9 cellular contexts compared by ENCODE assay signal in the genomic region with DNA sequence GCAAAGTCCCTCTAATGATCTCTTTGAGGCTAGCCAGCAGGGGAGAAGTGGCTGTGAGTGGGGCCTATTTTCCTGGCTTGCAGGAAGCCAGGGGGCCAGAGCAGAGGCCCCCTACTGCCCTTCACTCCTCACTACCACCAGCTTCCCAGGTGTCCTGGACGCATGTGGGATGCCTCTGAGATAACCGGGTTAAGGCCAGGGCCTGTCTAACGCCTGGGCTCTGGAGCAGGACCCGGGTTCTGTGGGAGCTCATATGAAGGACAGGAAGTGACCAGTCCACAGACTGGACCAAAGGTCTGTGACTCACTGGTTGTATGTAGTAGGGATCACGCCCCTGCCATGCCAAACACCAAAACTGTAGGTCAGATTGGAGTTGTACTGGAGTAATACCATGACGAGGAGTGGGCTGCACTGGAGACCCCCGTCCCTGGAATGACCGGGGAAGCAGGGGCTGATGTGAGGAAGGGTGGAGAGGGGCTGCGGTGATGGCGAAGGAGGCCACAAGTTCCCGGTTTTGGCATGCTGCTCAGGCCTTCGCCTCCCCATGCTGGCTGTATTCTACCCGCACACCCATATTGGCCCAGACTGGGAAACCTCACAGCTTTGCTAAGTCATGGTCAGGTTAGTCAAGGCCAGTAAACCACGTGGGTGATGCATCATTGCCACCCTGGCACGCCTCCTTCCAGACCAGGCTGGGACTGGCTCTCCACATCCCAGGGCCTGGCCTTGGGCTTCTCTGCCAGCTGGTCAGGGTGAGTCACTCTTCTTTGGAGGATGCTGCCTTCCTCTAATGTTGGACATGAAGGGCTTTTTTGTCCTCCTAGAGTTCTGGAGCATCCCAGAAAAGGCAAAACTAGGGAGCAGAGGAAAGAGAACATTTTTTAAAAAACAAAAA. TPM values are rescaled to one million over a fixed set of nuclear protein-coding genes. Genes with fewer than 3 reads are reported as not detected.
DNase-seq lines count a peak whose midpoint lies in the region; ATAC-seq and TF ChIP-seq lines count a peak whose summit lies in the region.
"Had no signal": no experiment of that assay in that cellular context is flagged by ENCODE, and none has a peak within 500 bp of the region (broad histone marks: within the 10 kb centered on the region; RNA-seq: fewer than 3 reads in every experiment).

No MANE protein-coding gene starts in this region.

- CTCF ChIA-PET in activated CD4-positive, alpha-beta memory T cell treated with anti-CD3 and anti-CD28 coated beads for 36 hours (lab: Charles Lee): interaction anchor here (0.6 to 1.6 kb wide), 3 partner anchors 9 to 44 kb away, joined by 3 to 6 read pairs (median 4); no protein-coding TSS in a partner anchor
- CTCF ChIA-PET in activated CD4-positive, alpha-beta memory T cell treated with anti-CD3 and anti-CD28 coated beads, Interleukin-2, amount 10 ng/mL, durations not matched to agents 7 days and 5 days (lab: Charles Lee): interaction anchor here (1.1 to 4.7 kb wide), 2 partner anchors 8 to 9 kb away, joined by 4 to 31 read pairs; no protein-coding TSS in a partner anchor

- H3K9me3 Mint-ChIP-seq in activated CD4-positive, alpha-beta memory T cell treated with anti-CD3 and anti-CD28 coated beads for 36 hours: no peaks in the 10 kb centered on the region
- H3K9me3 Mint-ChIP-seq in activated CD4-positive, alpha-beta memory T cell treated with anti-CD3 and anti-CD28 coated beads, Interleukin-2, amount 10 ng/mL, durations not matched to agents 7 days and 5 days: no peaks in the 10 kb centered on the region
- H3K9me3 Mint-ChIP-seq in activated T-helper 17 cell treated with anti-CD3 and anti-CD28 coated beads, Interleukin-2, amount 50 U/mL, for 72 hours: no peaks in the 10 kb centered on the region

- H3K27me3 ChIP-seq in right cardiac atrium (ENCODE audit: control insufficient read depth, insufficient read depth) (no peaks in the 10 kb centered on the region), tibial artery (no peaks in the 10 kb centered on the region)

- no peaks in the 10 kb centered on the region for H3K36me3 Mint-ChIP-seq in activated CD4-positive, alpha-beta memory T cell treated with anti-CD3 and anti-CD28 coated beads for 36 hours
- H3K36me3 Mint-ChIP-seq in activated CD4-positive, alpha-beta memory T cell treated with anti-CD3 and anti-CD28 coated beads, Interleukin-2, amount 10 ng/mL, durations not matched to agents 7 days and 5 days (ENCODE audit: low read depth): peaks cover 2% of the 10 kb centered on the region
- H3K36me3 Mint-ChIP-seq in activated T-helper 17 cell treated with anti-CD3 and anti-CD28 coated beads, Interleukin-2, amount 50 U/mL, for 72 hours (ENCODE audit: low read depth): no peaks in the 10 kb centered on the region

- no peaks in the 10 kb centered on the region for H3K27me3 Mint-ChIP-seq in activated CD4-positive, alpha-beta memory T cell treated with anti-CD3 and anti-CD28 coated beads for 36 hours
- no peaks in the 10 kb centered on the region for H3K27me3 Mint-ChIP-seq in activated CD4-positive, alpha-beta memory T cell treated with anti-CD3 and anti-CD28 coated beads, Interleukin-2, amount 10 ng/mL, durations not matched to agents 7 days and 5 days
- H3K27me3 Mint-ChIP-seq in activated T-helper 17 cell treated with anti-CD3 and anti-CD28 coated beads, Interleukin-2, amount 50 U/mL, for 72 hours: no peaks in the 10 kb centered on the region

- ATAC-seq in activated T-helper 17 cell treated with anti-CD3 and anti-CD28 coated beads, Interleukin-2, amount 50 U/mL, for 72 hours (replicated peaks): peak; percentile 75
- ATAC-seq in right cardiac atrium (peak; percentile 66 to 68), HG02870 (IDR thresholded peaks at IDR 0.05; ENCODE audit: unreplicated experiment) (no peak), GM18858 (IDR thresholded peaks at IDR 0.05; ENCODE audit: unreplicated experiment) (no peak)

- H3K27ac Mint-ChIP-seq in activated CD4-positive, alpha-beta memory T cell treated with anti-CD3 and anti-CD28 coated beads for 36 hours: no peak overlapping the region
- H3K27ac Mint-ChIP-seq in activated CD4-positive, alpha-beta memory T cell treated with anti-CD3 and anti-CD28 coated beads, Interleukin-2, amount 10 ng/mL, durations not matched to agents 7 days and 5 days: no peak overlapping the region
- no peak overlapping the region for H3K27ac Mint-ChIP-seq in activated T-helper 17 cell treated with anti-CD3 and anti-CD28 coated beads, Interleukin-2, amount 50 U/mL, for 72 hours

- WGBS in right cardiac atrium: 84% methylated on average over 15 of the region's 15 CpGs

- H3K4me3 Mint-ChIP-seq in activated CD4-positive, alpha-beta memory T cell treated with anti-CD3 and anti-CD28 coated beads for 36 hours: no peak overlapping the region
- no peak overlapping the region for H3K4me3 Mint-ChIP-seq in activated CD4-positive, alpha-beta memory T cell treated with anti-CD3 and anti-CD28 coated beads, Interleukin-2, amount 10 ng/mL, durations not matched to agents 7 days and 5 days
- H3K4me3 Mint-ChIP-seq in activated T-helper 17 cell treated with anti-CD3 and anti-CD28 coated beads, Interleukin-2, amount 50 U/mL, for 72 hours: no peak overlapping the region

- peak; percentile 16 for DNase-seq in activated CD4-positive, alpha-beta memory T cell treated with anti-CD3 and anti-CD28 coated beads for 36 hours
- no peak for DNase-seq in activated CD4-positive, alpha-beta memory T cell treated with anti-CD3 and anti-CD28 coated beads, Interleukin-2, amount 10 ng/mL, durations not matched to agents 7 days and 5 days
- peak; percentile 50 to 67 (median 56) for DNase-seq in right cardiac atrium
- DNase-seq in tibial artery: peak; percentile 76 to 96
- no peak for DNase-seq in T-helper 9 cell
- DNase-seq: DND-41 had no signal

- H3K4me1 Mint-ChIP-seq in activated CD4-positive, alpha-beta memory T cell treated with anti-CD3 and anti-CD28 coated beads for 36 hours (ENCODE audit: low read depth): no peaks in the 10 kb centered on the region
- peaks cover 18% of the 10 kb centered on the region for H3K4me1 Mint-ChIP-seq in activated CD4-positive, alpha-beta memory T cell treated with anti-CD3 and anti-CD28 coated beads, Interleukin-2, amount 10 ng/mL, durations not matched to agents 7 days and 5 days
- no peaks in the 10 kb centered on the region for H3K4me1 Mint-ChIP-seq in activated T-helper 17 cell treated with anti-CD3 and anti-CD28 coated beads, Interleukin-2, amount 50 U/mL, for 72 hours

- H3K27ac ChIP-seq in right cardiac atrium (ENCODE audit: low read length) (no peak overlapping the region), tibial artery (peak overlapping the region; percentile 45 to 80)

- H3K36me3 ChIP-seq in tibial artery: no peaks in the 10 kb centered on the region

- H3K4me1 ChIP-seq in right cardiac atrium (ENCODE audit: control insufficient read depth, insufficient read depth, low read length): no peaks in the 10 kb centered on the region
- H3K4me1 ChIP-seq in tibial artery: peaks cover 0 to 15% (median 2%) of the 10 kb centered on the region in 4 donors

- H3K9me3 ChIP-seq in right cardiac atrium (ENCODE audit: control insufficient read depth, low read length) (no peaks in the 10 kb centered on the region), tibial artery (no peaks in the 10 kb centered on the region)

- intact Hi-C loops in activated CD4-positive, alpha-beta memory T cell treated with anti-CD3 and anti-CD28 coated beads for 36 hours (cut with micrococcal nuclease): no loop called here
- intact Hi-C loops in right cardiac atrium (cut with DNase I): no loop called here
- intact Hi-C loops in tibial artery (cut with DNase I; ENCODE audit: low total_unique reads): no loop called here

- no peak for TF ChIP-seq CTCF in tibial artery (IDR thresholded peaks at IDR 0.05)

- H3K4me3 ChIP-seq in right cardiac atrium (ENCODE audit: low read length) (no peak overlapping the region), tibial artery (no peak overlapping the region)

- POLR2A ChIA-PET in activated CD4-positive, alpha-beta memory T cell treated with anti-CD3 and anti-CD28 coated beads for 36 hours (lab: Charles Lee): no interaction called here
- POLR2A ChIA-PET in activated CD4-positive, alpha-beta memory T cell treated with anti-CD3 and anti-CD28 coated beads, Interleukin-2, amount 10 ng/mL, durations not matched to agents 7 days and 5 days (lab: Charles Lee): no interaction called here

RNA-seq across cellular contexts. Expression of a gene that starts 47.1 kb away (rescaled TPM):
- 10 to 100 TPM; 75.5 to 77.1 TPM for total RNA-seq in activated CD4-positive, alpha-beta memory T cell treated with anti-CD3 and anti-CD28 coated beads for 36 hours
- total RNA-seq in activated CD4-positive, alpha-beta memory T cell treated with anti-CD3 and anti-CD28 coated beads, Interleukin-2, amount 10 ng/mL, durations not matched to agents 7 days and 5 days: 10 to 100 TPM; 71.2 to 73.3 TPM
- total RNA-seq in activated T-helper 17 cell treated with anti-CD3 and anti-CD28 coated beads, Interleukin-2, amount 50 U/mL, for 72 hours: 10 to 100 TPM; 50.6 to 64.2 TPM
- total RNA-seq in right cardiac atrium: 100 to 1,000 TPM in 3 of 4 donors, 10 to 100 TPM in 1; 98.7 to 116 (median 110) TPM
- polyA plus RNA-seq in right cardiac atrium: 178 TPM

RNA-seq across cellular contexts. Expression of a gene that starts 54.0 kb away (rescaled TPM):
- total RNA-seq in activated CD4-positive, alpha-beta memory T cell treated with anti-CD3 and anti-CD28 coated beads for 36 hours: 100 to 1,000 TPM; 554 to 560 TPM
- total RNA-seq in activated CD4-positive, alpha-beta memory T cell treated with anti-CD3 and anti-CD28 coated beads, Interleukin-2, amount 10 ng/mL, durations not matched to agents 7 days and 5 days: 100 to 1,000 TPM; 413 to 415 TPM
- 100 to 1,000 TPM; 346 to 572 TPM for total RNA-seq in activated T-helper 17 cell treated with anti-CD3 and anti-CD28 coated beads, Interleukin-2, amount 50 U/mL, for 72 hours
- total RNA-seq in right cardiac atrium: 10 to 100 TPM; 19.4 to 36.8 (median 25.7) TPM
- 41.4 TPM for polyA plus RNA-seq in right cardiac atrium

Comparison
In these comparisons a context has a peak if more than half of its experiments do, and no peak if none do; other contexts are left out.
1. DNase-seq: peak in activated CD4-positive, alpha-beta memory T cell treated with anti-CD3 and anti-CD28 coated beads for 36 hours (single experiment), right cardiac atrium (3 of 3) and tibial artery (2 of 2); none in activated CD4-positive, alpha-beta memory T cell treated with anti-CD3 and anti-CD28 coated beads, Interleukin-2, amount 10 ng/mL, durations not matched to agents 7 days and 5 days (single experiment) and T-helper 9 cell (single experiment).
2. ATAC-seq: peak in activated T-helper 17 cell treated with anti-CD3 and anti-CD28 coated beads, Interleukin-2, amount 50 U/mL, for 72 hours (single experiment) and right cardiac atrium (2 of 2); none in HG02870 (single experiment) and GM18858 (single experiment).
3. RNA of a gene that starts 54.0 kb away (total RNA-seq): 346 to 572 TPM in activated T-helper 17 cell treated with anti-CD3 and anti-CD28 coated beads, Interleukin-2, amount 50 U/mL, for 72 hours, 554 to 560 TPM in activated CD4-positive, alpha-beta memory T cell treated with anti-CD3 and anti-CD28 coated beads for 36 hours and 413 to 415 TPM in activated CD4-positive, alpha-beta memory T cell treated with anti-CD3 and anti-CD28 coated beads, Interleukin-2, amount 10 ng/mL, durations not matched to agents 7 days and 5 days; 19.4 to 36.8 TPM in right cardiac atrium; every median in the first group is over 4 times any median in the second.